Comparison of ENCODE assay signal across 24 cellular contexts in the genomic region with DNA sequence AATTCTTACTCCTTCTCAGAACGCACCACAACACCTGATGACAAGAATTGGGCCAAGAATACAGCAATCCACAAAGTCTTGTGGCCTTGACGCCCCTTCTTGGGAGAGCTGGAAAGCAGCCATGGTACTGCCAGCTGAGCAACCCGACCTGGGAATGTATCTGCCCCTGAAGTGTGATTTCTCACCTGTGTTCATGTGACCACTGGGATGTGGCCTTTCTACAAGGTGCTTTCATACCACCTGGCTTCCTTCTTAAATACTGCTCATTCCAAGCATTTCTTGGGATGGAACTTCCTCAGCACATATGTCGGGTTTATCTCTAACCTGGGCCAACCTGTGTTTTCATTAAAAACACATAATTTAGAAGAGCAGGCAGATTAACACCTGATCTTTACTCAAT.
"Had no signal": no experiment of that assay in that cellular context is flagged by ENCODE, and none has a peak within 500 bp of the region (broad histone marks: within the 10 kb centered on the region; RNA-seq: fewer than 3 reads in every experiment).

No MANE protein-coding gene starts in this region.

- DNase-seq: colonic mucosa; cortex of kidney; dermis blood vessel endothelial cell; dorsolateral prefrontal cortex; effector CD4-positive, alpha-beta T cell; effector CD8-positive, alpha-beta T cell; effector memory CD4-positive, alpha-beta T cell; effector memory CD8-positive, alpha-beta T cell; erythroblast; esophagus squamous epithelium; foreskin fibroblast; foreskin keratinocyte; foreskin melanocyte; gastrocnemius medialis; glutamatergic neuron; head of caudate nucleus; heart left ventricle; heart right ventricle had no signal

- H3K27ac ChIP-seq: colonic mucosa, coronary artery, dorsolateral prefrontal cortex, epithelial cell of prostate, esophagus muscularis mucosa, esophagus squamous epithelium, foreskin keratinocyte, gastrocnemius medialis, gastroesophageal sphincter, heart left ventricle, heart right ventricle had no signal

- H3K4me3 Mint-ChIP-seq: dendritic cell treated with granulocyte-macrophage colony-stimulating factor and Interleukin-4, amounts not matched to agents 40 ng/mL and 50 ng/mL, for 4 days; effector memory CD8-positive, alpha-beta T cell had no signal

- H3K36me3 ChIP-seq: colonic mucosa, esophagus muscularis mucosa, esophagus squamous epithelium, gastrocnemius medialis, gastroesophageal sphincter, heart left ventricle, heart right ventricle had no signal

- H3K9me3 ChIP-seq: colonic mucosa, esophagus muscularis mucosa, esophagus squamous epithelium, gastrocnemius medialis, gastroesophageal sphincter, heart left ventricle, heart right ventricle had no signal

- H3K27ac Mint-ChIP-seq: dendritic cell treated with granulocyte-macrophage colony-stimulating factor and Interleukin-4, amounts not matched to agents 40 ng/mL and 50 ng/mL, for 4 days; effector memory CD8-positive, alpha-beta T cell had no signal

- H3K27me3 ChIP-seq: colonic mucosa, esophagus muscularis mucosa, esophagus squamous epithelium, foreskin keratinocyte, gastrocnemius medialis, gastroesophageal sphincter, heart right ventricle had no signal

- H3K9me3 Mint-ChIP-seq: dendritic cell treated with granulocyte-macrophage colony-stimulating factor and Interleukin-4, amounts not matched to agents 40 ng/mL and 50 ng/mL, for 4 days; effector memory CD8-positive, alpha-beta T cell had no signal

- ATAC-seq: effector memory CD8-positive, alpha-beta T cell; esophagus mucosa; foreskin keratinocyte; gastrocnemius medialis; gastroesophageal sphincter; heart left ventricle; heart right ventricle had no signal

- H3K4me1 ChIP-seq: colonic mucosa, esophagus muscularis mucosa, esophagus squamous epithelium, foreskin keratinocyte, gastrocnemius medialis, gastroesophageal sphincter, heart right ventricle had no signal

- H3K4me3 ChIP-seq: colonic mucosa, coronary artery, dorsolateral prefrontal cortex, esophagus muscularis mucosa, esophagus squamous epithelium, gastrocnemius medialis, gastroesophageal sphincter, heart left ventricle, heart right ventricle had no signal
